Comparison of ENCODE assay signal across 15 cellular contexts in the genomic region with DNA sequence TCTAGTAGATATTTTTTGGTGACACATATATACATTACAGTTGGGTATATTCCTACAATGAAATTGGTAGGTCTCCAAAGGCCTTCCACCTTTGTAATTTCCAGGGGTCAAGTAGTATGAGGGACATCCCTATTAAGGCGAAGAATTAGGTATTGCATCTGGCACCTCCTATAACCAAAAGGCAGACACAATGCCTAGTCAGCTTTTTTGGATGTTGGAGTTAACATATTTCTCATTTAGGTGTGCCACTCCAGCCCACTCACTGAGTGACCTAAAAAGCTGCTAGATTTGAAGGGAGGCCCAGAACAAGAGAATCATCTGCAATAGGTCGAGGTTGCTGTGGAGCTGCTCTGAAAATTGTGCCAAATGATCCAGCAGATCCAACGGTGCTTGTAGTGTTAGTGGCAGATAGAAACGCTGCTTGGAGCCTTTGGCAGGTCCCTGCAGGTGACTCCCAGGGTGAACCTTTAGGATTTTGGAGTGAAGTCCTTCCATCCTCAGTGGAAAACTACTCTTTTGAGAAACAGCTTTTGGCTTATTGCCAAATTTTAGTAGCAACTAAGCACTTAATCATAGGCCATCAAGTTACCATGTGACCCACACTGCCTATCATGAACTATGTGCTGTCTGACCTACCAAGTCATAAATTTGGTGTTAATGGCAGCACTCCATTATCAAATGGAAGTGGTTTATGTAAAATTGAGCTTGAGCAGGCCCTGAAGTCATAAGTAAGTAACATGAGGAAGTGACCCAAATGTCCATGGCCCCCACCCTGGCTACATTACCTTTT.
"Had no signal": no experiment of that assay in that cellular context is flagged by ENCODE, and none has a peak within 500 bp of the region (broad histone marks: within the 10 kb centered on the region; RNA-seq: fewer than 3 reads in every experiment).

No MANE protein-coding gene starts in this region.

- FAIRE-seq: islet of Langerhans had no signal

- ATAC-seq: sciatic nerve; stimulated activated naive CD8-positive, alpha-beta T cell treated with anti-CD3 and anti-CD28 coated beads, Interleukin-15, amount 100 ng/mL, for 72 hours had no signal

- H3K4me3 ChIP-seq: breast epithelium, lung, psoas muscle, spleen, upper lobe of left lung had no signal

- DNase-seq: activated CD4-positive, alpha-beta T cell treated with anti-CD3 and anti-CD28 coated beads, Interleukin-2, amount 10 ng/mL, durations not matched to agents 7 days and 5 days; activated CD4-positive, CD25-positive, alpha-beta regulatory T cell; activated CD8-positive, alpha-beta memory T cell treated with anti-CD3 and anti-CD28 coated beads for 24 hours; anterior cingulate cortex; effector memory CD4-positive, alpha-beta T cell; midbrain; psoas muscle; spleen; stimulated activated naive CD8-positive, alpha-beta T cell treated with anti-CD3 and anti-CD28 coated beads, Interleukin-15, amount 100 ng/mL, for 72 hours had no signal

- H3K4me1 ChIP-seq: breast epithelium, upper lobe of left lung had no signal

- H3K36me3 ChIP-seq: breast epithelium, spleen, upper lobe of left lung had no signal

- H3K9me3 ChIP-seq: breast epithelium, psoas muscle, spleen, upper lobe of left lung had no signal

- H3K27ac ChIP-seq: breast epithelium, epithelial cell of prostate, psoas muscle, spleen, upper lobe of left lung had no signal

- H3K27me3 ChIP-seq: breast epithelium, spleen, upper lobe of left lung had no signal
